8 cellular contexts compared by ENCODE assay signal in genomic region chr3:52231502-52232278, GRCh38. TPM values are rescaled to one million over a fixed set of nuclear protein-coding genes. Genes with fewer than 3 reads are reported as not detected.
DNase-seq lines count a peak whose midpoint lies in the region; ATAC-seq and TF ChIP-seq lines count a peak whose summit lies in the region.

No MANE protein-coding gene starts in this region.

- CTCF ChIA-PET in activated CD8-positive, alpha-beta T cell treated with anti-CD3 and anti-CD28 coated beads for 36 hours (lab: Charles Lee): interaction anchor here (0.5 to 10.8 kb wide), 38 partner anchors 9 to 321 kb away, joined by 3 to 198 read pairs (median 4); partner anchors contain the start of genes GLYCTK, TLR9 and WDR82

- H3K27me3 ChIP-seq in effector memory CD4-positive, alpha-beta T cell (replicated peaks; ENCODE audit: control insufficient read depth, insufficient read depth, low read length, poor library complexity, severe bottlenecking): no peaks in the 10 kb centered on the region

- peaks cover 54% of the 10 kb centered on the region for H3K36me3 ChIP-seq in effector memory CD4-positive, alpha-beta T cell (ENCODE audit: control insufficient read depth, insufficient read depth, low read length)

- H3K27ac ChIP-seq in 22Rv1: no peak overlapping the region
- peak overlapping the region; percentile 5 for H3K27ac ChIP-seq in effector memory CD4-positive, alpha-beta T cell (ENCODE audit: insufficient read depth, low read length, poor library complexity, severe bottlenecking)

- H3K4me3 Mint-ChIP-seq in activated CD8-positive, alpha-beta T cell treated with anti-CD3 and anti-CD28 coated beads for 36 hours: no peak overlapping the region
- H3K4me3 Mint-ChIP-seq in natural killer cell treated with Interleukin-12 subunit alpha and Interleukin-12 subunit beta and Interleukin-15 and Interleukin-18, amount 100 ng/mL, for 72 hours: no peak overlapping the region

- H3K4me1 Mint-ChIP-seq in activated CD8-positive, alpha-beta T cell treated with anti-CD3 and anti-CD28 coated beads for 36 hours (ENCODE audit: low read depth): peaks cover 62% of the 10 kb centered on the region
- H3K4me1 Mint-ChIP-seq in natural killer cell treated with Interleukin-12 subunit alpha and Interleukin-12 subunit beta and Interleukin-15 and Interleukin-18, amount 100 ng/mL, for 72 hours (ENCODE audit: low read depth in 2 of 2): peaks cover 9 to 25% of the 10 kb centered on the region in 2 donors

- DNase-seq in NCI-H345 treated with DMSO at 0.1 percent for 48 hours (lab: John Stamatoyannopoulos, UW; ENCODE audit: unreplicated experiment) (peak; percentile 7), amniotic stem cell (lab: John Stamatoyannopoulos, UW) (no peak)
- DNase-seq in activated CD8-positive, alpha-beta T cell treated with anti-CD3 and anti-CD28 coated beads for 36 hours: peak; percentile 89
- DNase-seq in effector memory CD4-positive, alpha-beta T cell: peak; percentile 71 to 85 (median 83)
- DNase-seq in natural killer cell treated with Interleukin-12 subunit alpha and Interleukin-12 subunit beta and Interleukin-15 and Interleukin-18, amount 100 ng/mL, for 72 hours (ENCODE audit: low spot score): peak; percentile 82
- DNase-seq in stimulated activated naive CD4-positive, alpha-beta T cell treated with Interleukin-2 at 50 U/mL for 16 hours (lab: John Stamatoyannopoulos, UW): peak; percentile 80

- no peaks in the 10 kb centered on the region for H3K9me3 Mint-ChIP-seq in activated CD8-positive, alpha-beta T cell treated with anti-CD3 and anti-CD28 coated beads for 36 hours
- no peaks in the 10 kb centered on the region for H3K9me3 Mint-ChIP-seq in natural killer cell treated with Interleukin-12 subunit alpha and Interleukin-12 subunit beta and Interleukin-15 and Interleukin-18, amount 100 ng/mL, for 72 hours

- no peak overlapping the region for H3K4me3 ChIP-seq in effector memory CD4-positive, alpha-beta T cell (ENCODE audit: insufficient read depth, low read depth, low read length, poor library complexity, severe bottlenecking)

- H3K4me1 ChIP-seq in effector memory CD4-positive, alpha-beta T cell (ENCODE audit: control insufficient read depth, insufficient read depth, low read length, poor library complexity, severe bottlenecking): peaks cover 28% of the 10 kb centered on the region

- H3K27ac Mint-ChIP-seq in activated CD8-positive, alpha-beta T cell treated with anti-CD3 and anti-CD28 coated beads for 36 hours: peak overlapping the region; percentile 82
- peak overlapping the region; percentile 53 to 61 for H3K27ac Mint-ChIP-seq in natural killer cell treated with Interleukin-12 subunit alpha and Interleukin-12 subunit beta and Interleukin-15 and Interleukin-18, amount 100 ng/mL, for 72 hours

- intact Hi-C loops in activated CD8-positive, alpha-beta T cell treated with anti-CD3 and anti-CD28 coated beads for 36 hours (cut with micrococcal nuclease): no loop called here

- peaks cover 44% of the 10 kb centered on the region for H3K36me3 Mint-ChIP-seq in activated CD8-positive, alpha-beta T cell treated with anti-CD3 and anti-CD28 coated beads for 36 hours (ENCODE audit: low read depth)
- H3K36me3 Mint-ChIP-seq in natural killer cell treated with Interleukin-12 subunit alpha and Interleukin-12 subunit beta and Interleukin-15 and Interleukin-18, amount 100 ng/mL, for 72 hours: no peaks in the 10 kb centered on the region

- POLR2A ChIA-PET in activated CD8-positive, alpha-beta T cell treated with anti-CD3 and anti-CD28 coated beads for 36 hours (lab: Charles Lee): interaction anchor here (0.8 to 33.3 kb wide), 14 partner anchors 9 to 120 kb away, joined by 3 to 949 read pairs (median 3); partner anchors contain the start of genes GLYCTK and WDR82

- peak; percentile 45 for ATAC-seq in GM18867 (IDR thresholded peaks at IDR 0.05; ENCODE audit: unreplicated experiment)
- peak; percentile 82 for ATAC-seq in activated CD8-positive, alpha-beta T cell treated with anti-CD3 and anti-CD28 coated beads for 36 hours
- peak; percentile 76 to 86 for ATAC-seq in natural killer cell treated with Interleukin-12 subunit alpha and Interleukin-12 subunit beta and Interleukin-15 and Interleukin-18, amount 100 ng/mL, for 72 hours

- no peaks in the 10 kb centered on the region for H3K9me3 ChIP-seq in effector memory CD4-positive, alpha-beta T cell (ENCODE audit: control insufficient read depth, low read length)

- TF ChIP-seq CTCF in 22Rv1 (IDR thresholded peaks at IDR 0.05): peak; percentile 96
- TF ChIP-seq CTCF in activated CD8-positive, alpha-beta T cell treated with anti-CD3 and anti-CD28 coated beads for 36 hours (IDR thresholded peaks at IDR 0.05): peak; percentile 96

- no peaks in the 10 kb centered on the region for H3K27me3 Mint-ChIP-seq in activated CD8-positive, alpha-beta T cell treated with anti-CD3 and anti-CD28 coated beads for 36 hours
- H3K27me3 Mint-ChIP-seq in natural killer cell treated with Interleukin-12 subunit alpha and Interleukin-12 subunit beta and Interleukin-15 and Interleukin-18, amount 100 ng/mL, for 72 hours: no peaks in the 10 kb centered on the region

RNA-seq across cellular contexts. Expression of gene TLR9, which starts 6.2 kb away (rescaled TPM):
- 1 to 10 TPM; 2.0 TPM for total RNA-seq in activated CD8-positive, alpha-beta T cell treated with anti-CD3 and anti-CD28 coated beads for 36 hours
- under 1 TPM; 0.10 to 0.39 TPM for total RNA-seq in natural killer cell treated with Interleukin-12 subunit alpha and Interleukin-12 subunit beta and Interleukin-15 and Interleukin-18, amount 100 ng/mL, for 72 hours

RNA-seq across cellular contexts. Expression of gene TWF2, which starts 7.3 kb away (rescaled TPM):
- 100 to 1,000 TPM; 137 TPM for total RNA-seq in activated CD8-positive, alpha-beta T cell treated with anti-CD3 and anti-CD28 coated beads for 36 hours
- total RNA-seq in natural killer cell treated with Interleukin-12 subunit alpha and Interleukin-12 subunit beta and Interleukin-15 and Interleukin-18, amount 100 ng/mL, for 72 hours: 100 to 1,000 TPM in 1 of 2 donors, 10 to 100 TPM in 1; 90.3 to 117 TPM

RNA-seq across cellular contexts. Expression of gene PPM1M, which starts 13.9 kb away (rescaled TPM):
- total RNA-seq in activated CD8-positive, alpha-beta T cell treated with anti-CD3 and anti-CD28 coated beads for 36 hours: 100 to 1,000 TPM in 1 of 2 experiments, 10 to 100 TPM in 1; 94.3 to 100 TPM
- total RNA-seq in natural killer cell treated with Interleukin-12 subunit alpha and Interleukin-12 subunit beta and Interleukin-15 and Interleukin-18, amount 100 ng/mL, for 72 hours: 10 to 100 TPM; 45.7 to 47.7 TPM

RNA-seq across cellular contexts. Expression of gene ALAS1, which starts 33.7 kb away (rescaled TPM):
- 10 to 100 TPM; 54.3 to 54.6 TPM for total RNA-seq in activated CD8-positive, alpha-beta T cell treated with anti-CD3 and anti-CD28 coated beads for 36 hours
- 100 to 1,000 TPM in 1 of 2 donors, 10 to 100 TPM in 1; 93.6 to 121 TPM for total RNA-seq in natural killer cell treated with Interleukin-12 subunit alpha and Interleukin-12 subunit beta and Interleukin-15 and Interleukin-18, amount 100 ng/mL, for 72 hours

RNA-seq across cellular contexts. Expression of gene WDR82, which starts 46.8 kb away (rescaled TPM):
- total RNA-seq in activated CD8-positive, alpha-beta T cell treated with anti-CD3 and anti-CD28 coated beads for 36 hours: 100 to 1,000 TPM; 103 to 105 TPM
- 10 to 100 TPM; 82.8 to 87.4 TPM for total RNA-seq in natural killer cell treated with Interleukin-12 subunit alpha and Interleukin-12 subunit beta and Interleukin-15 and Interleukin-18, amount 100 ng/mL, for 72 hours
